9 cellular contexts compared by ENCODE assay signal in genomic region chr11:64845125-64845735, GRCh38. TPM values are rescaled to one million over a fixed set of nuclear protein-coding genes. Genes with fewer than 3 reads are reported as not detected.
DNase-seq lines count a peak whose midpoint lies in the region; ATAC-seq and TF ChIP-seq lines count a peak whose summit lies in the region.
"Had no signal": no experiment of that assay in that cellular context is flagged by ENCODE, and none has a peak within 500 bp of the region (broad histone marks: within the 10 kb centered on the region; RNA-seq: fewer than 3 reads in every experiment).

No MANE protein-coding gene starts in this region.

- intact Hi-C loops in naive thymus-derived CD4-positive, alpha-beta T cell (cut with micrococcal nuclease), result loop anchor here in 1 of 2 donors (2.0 to 10.0 kb wide), 3 partner anchors 34 to 240 kb away; partner anchors contain the start of genes CDCA5, MEN1 and ZFPL1

- peaks cover 0 to 2% (median 0%) of the 10 kb centered on the region in 11 donors for H3K9me3 Mint-ChIP-seq in naive thymus-derived CD4-positive, alpha-beta T cell

- peak overlapping the region; percentile 42 to 87 (median 80) for H3K27ac Mint-ChIP-seq in naive thymus-derived CD4-positive, alpha-beta T cell

- H3K4me1 Mint-ChIP-seq in naive thymus-derived CD4-positive, alpha-beta T cell, result peaks cover 31 to 51% (median 41%) of the 10 kb centered on the region in 7 donors

- POLR2A ChIA-PET in naive thymus-derived CD4-positive, alpha-beta T cell (lab: Charles Lee), result interaction anchor here (0.7 to 29.3 kb wide), 11 partner anchors 18 to 290 kb away, joined by 3 to 1324 read pairs (median 4); partner anchors contain the start of genes EHD1, FAU, MRPL49 and RASGRP2

- DNase-seq in brain microvascular endothelial cell, result no peak
- DNase-seq in naive thymus-derived CD4-positive, alpha-beta T cell, result no peak
- no peak for DNase-seq in OCI-M2 (lab: John Stamatoyannopoulos, UW; ENCODE audit: unreplicated experiment)
- no peak for DNase-seq in retina
- no peak for DNase-seq in KG1 (lab: John Stamatoyannopoulos, UW)
- DNase-seq in NCI-H82 treated with DMSO at 0.1 percent for 48 hours (lab: John Stamatoyannopoulos, UW; ENCODE audit: unreplicated experiment), result no peak
- DNase-seq: SW 1271 had no signal

- in situ Hi-C loops in brain microvascular endothelial cell (cut with HindIII; ENCODE audit: low pct_ligation_motif_present, low sequenced_read_pairs), result loop anchor here (5.0 kb wide), 1 partner anchor 47 kb away; no protein-coding TSS in a partner anchor

- H3K9ac ChIP-seq in BLaER1 treated with 17β-estradiol and CSF1 and Interleukin-3, amounts not matched to agents 10 nM and 100 nM, result peak overlapping the region in 10 of 11 experiments; percentile 56 to 70 (median 64); a peak in 15 of 22 replicates
- H3K9ac ChIP-seq in HUES64 (ENCODE audit: low read depth, low read length), result peak overlapping the region; percentile 69; the same call in 1 of the 2 replicates

- H3K4me3 Mint-ChIP-seq in naive thymus-derived CD4-positive, alpha-beta T cell, result peak overlapping the region; percentile 41 to 87 (median 77)

- peaks cover 43 to 67% (median 60%) of the 10 kb centered on the region in 10 experiments for H3K4me1 ChIP-seq in BLaER1 treated with 17β-estradiol and CSF1 and Interleukin-3, amounts not matched to agents 10 nM and 100 nM
- H3K4me1 ChIP-seq in HUES64 (ENCODE audit: insufficient read depth, low read length), result peaks cover 10% of the 10 kb centered on the region; the same call in 1 of the 2 replicates
- peaks cover 27 to 44% of the 10 kb centered on the region in 2 donors for H3K4me1 ChIP-seq in naive thymus-derived CD4-positive, alpha-beta T cell (ENCODE audit: control insufficient read depth in 2 of 2, insufficient read depth in 2 of 2, low read length in 2 of 2)

- H3K36me3 ChIP-seq in BLaER1 treated with 17β-estradiol and CSF1 and Interleukin-3, amounts not matched to agents 10 nM and 100 nM, result no peaks in the 10 kb centered on the region
- H3K36me3 ChIP-seq in HUES64 (ENCODE audit: insufficient read depth, low read length) (0 out of 2 replicates have a peak, but pooled peaks cover 4% of the 10 kb centered on the region), brain microvascular endothelial cell (replicated peaks) (no peaks in the 10 kb centered on the region)
- H3K36me3 ChIP-seq in naive thymus-derived CD4-positive, alpha-beta T cell (ENCODE audit: control insufficient read depth in 2 of 3, insufficient read depth in 3 of 3, low read length in 3 of 3), result peaks cover 0 to 4% (median 0%) of the 10 kb centered on the region in 3 experiments

- H4K20me1 ChIP-seq in BLaER1 treated with 17β-estradiol and CSF1 and Interleukin-3, amounts not matched to agents 10 nM and 100 nM, result peaks cover 0 to 12% (median 0%) of the 10 kb centered on the region in 11 experiments; a peak in 3 of 22 replicates

- 25% methylated on average over 9 of the region's 9 CpGs for WGBS in HUES64

- H3K9me3 ChIP-seq in BLaER1 treated with 17β-estradiol and CSF1 and Interleukin-3, amounts not matched to agents 10 nM and 100 nM (replicated peaks in 1 of 11), result no peaks in the 10 kb centered on the region
- H3K9me3 ChIP-seq in HUES64 (ENCODE audit: insufficient read depth, low read depth, low read length), result no peaks in the 10 kb centered on the region
- H3K9me3 ChIP-seq in naive thymus-derived CD4-positive, alpha-beta T cell (ENCODE audit: control insufficient read depth in 2 of 3, low read length in 3 of 3), result no peaks in the 10 kb centered on the region

- peak overlapping the region; percentile 67 to 91 (median 83) for H3K4me2 ChIP-seq in BLaER1 treated with 17β-estradiol and CSF1 and Interleukin-3, amounts not matched to agents 10 nM and 100 nM

- peaks cover 0 to 19% (median 8%) of the 10 kb centered on the region in 11 experiments; a peak in 14 of 22 replicates for H3K27me3 ChIP-seq in BLaER1 treated with 17β-estradiol and CSF1 and Interleukin-3, amounts not matched to agents 10 nM and 100 nM
- H3K27me3 ChIP-seq in HUES64 (ENCODE audit: insufficient read depth, low read length) (no peaks in the 10 kb centered on the region), brain microvascular endothelial cell (replicated peaks) (no peaks in the 10 kb centered on the region)
- H3K27me3 ChIP-seq in naive thymus-derived CD4-positive, alpha-beta T cell (ENCODE audit: control insufficient read depth in 2 of 2, insufficient read depth in 2 of 2, low read length in 2 of 2), result no peaks in the 10 kb centered on the region

- TF ChIP-seq CTCF in brain microvascular endothelial cell (IDR thresholded peaks at IDR 0.05; ENCODE audit: low read depth, low read length, missing control alignments), result no peak

- H3K36me3 Mint-ChIP-seq in naive thymus-derived CD4-positive, alpha-beta T cell, result no peaks in the 10 kb centered on the region

- H3K27ac ChIP-seq in BLaER1 treated with 17β-estradiol and CSF1 and Interleukin-3, amounts not matched to agents 10 nM and 100 nM, result peak overlapping the region in 4 of 11 experiments; percentile 34 to 54 (median 45); a peak in 5 of 22 replicates
- H3K27ac ChIP-seq in HUES64 (ENCODE audit: low read depth, low read length), result peak overlapping the region; percentile 80; the same call in 1 of the 2 replicates
- no peak overlapping the region for H3K27ac ChIP-seq in brain microvascular endothelial cell
- H3K27ac ChIP-seq in naive thymus-derived CD4-positive, alpha-beta T cell (ENCODE audit: low read depth, low read length), result peak overlapping the region; percentile 70

- CTCF ChIA-PET in naive thymus-derived CD4-positive, alpha-beta T cell (lab: Charles Lee), result interaction anchor here (0.6 to 29.8 kb wide), 6 partner anchors 11 to 417 kb away, joined by 3 to 945 read pairs (median 5); partner anchors contain the start of genes EHD1 and POLA2

- no peaks in the 10 kb centered on the region for H3K27me3 Mint-ChIP-seq in naive thymus-derived CD4-positive, alpha-beta T cell

- H3K4me3 ChIP-seq in BLaER1 treated with 17β-estradiol and CSF1 and Interleukin-3, amounts not matched to agents 10 nM and 100 nM, result peak overlapping the region; percentile 38 to 71 (median 57); a peak in 19 of 20 replicates
- H3K4me3 ChIP-seq in HUES64 (ENCODE audit: low read length) (peak overlapping the region; percentile 87), brain microvascular endothelial cell (ENCODE audit: low read depth, low read length) (peak overlapping the region; percentile 40)
- H3K4me3 ChIP-seq in naive thymus-derived CD4-positive, alpha-beta T cell (ENCODE audit: low read length), result peak overlapping the region; percentile 50

- ATAC-seq in naive thymus-derived CD4-positive, alpha-beta T cell, result no peak

RNA-seq across cellular contexts. Expression of gene CDC42BPG, which starts 0.8 kb away (rescaled TPM):
- polyA plus RNA-seq in HUES64 (2013, experiment 1 of 2), result 4.0 TPM
- polyA plus RNA-seq in HUES64 (2013, experiment 2 of 2), result 4.4 TPM
- 1 to 10 TPM in 4 of 5 experiments, under 1 TPM in 1; 0.22 to 9.2 (median 8.1) TPM for total RNA-seq in naive thymus-derived CD4-positive, alpha-beta T cell
- polyA plus RNA-seq in naive thymus-derived CD4-positive, alpha-beta T cell, result under 1 TPM; 0.27 to 0.47 TPM

RNA-seq across cellular contexts. Expression of gene EHD1, which starts 33.2 kb away (rescaled TPM):
- polyA plus RNA-seq in HUES64 (2013, experiment 1 of 2), result 20.5 TPM
- polyA plus RNA-seq in HUES64 (2013, experiment 2 of 2), result 19.7 TPM
- 100 to 1,000 TPM; 124 to 263 (median 208) TPM for total RNA-seq in naive thymus-derived CD4-positive, alpha-beta T cell
- polyA plus RNA-seq in naive thymus-derived CD4-positive, alpha-beta T cell, result 100 to 1,000 TPM; 102 to 141 TPM

RNA-seq across cellular contexts. Expression of gene MEN1, which starts 34.9 kb away (rescaled TPM):
- polyA plus RNA-seq in HUES64 (2013, experiment 1 of 2), result 31.5 TPM
- polyA plus RNA-seq in HUES64 (2013, experiment 2 of 2), result 36.6 TPM
- 10 to 100 TPM; 25.7 to 46.4 (median 38.0) TPM for total RNA-seq in naive thymus-derived CD4-positive, alpha-beta T cell
- 10 to 100 TPM; 33.8 to 54.9 TPM for polyA plus RNA-seq in naive thymus-derived CD4-positive, alpha-beta T cell

RNA-seq across cellular contexts. Expression of gene MAP4K2, which starts 42.2 kb away (rescaled TPM):
- polyA plus RNA-seq in HUES64 (2013, experiment 1 of 2), result 14.1 TPM
- polyA plus RNA-seq in HUES64 (2013, experiment 2 of 2), result 16.9 TPM
- 100 to 1,000 TPM in 2 of 5 experiments, 10 to 100 TPM in 3; 75.2 to 130 (median 84.3) TPM for total RNA-seq in naive thymus-derived CD4-positive, alpha-beta T cell
- 10 to 100 TPM; 40.7 to 63.0 TPM for polyA plus RNA-seq in naive thymus-derived CD4-positive, alpha-beta T cell
